ENCODE assay signal across 9 cellular contexts in the genomic region with DNA sequence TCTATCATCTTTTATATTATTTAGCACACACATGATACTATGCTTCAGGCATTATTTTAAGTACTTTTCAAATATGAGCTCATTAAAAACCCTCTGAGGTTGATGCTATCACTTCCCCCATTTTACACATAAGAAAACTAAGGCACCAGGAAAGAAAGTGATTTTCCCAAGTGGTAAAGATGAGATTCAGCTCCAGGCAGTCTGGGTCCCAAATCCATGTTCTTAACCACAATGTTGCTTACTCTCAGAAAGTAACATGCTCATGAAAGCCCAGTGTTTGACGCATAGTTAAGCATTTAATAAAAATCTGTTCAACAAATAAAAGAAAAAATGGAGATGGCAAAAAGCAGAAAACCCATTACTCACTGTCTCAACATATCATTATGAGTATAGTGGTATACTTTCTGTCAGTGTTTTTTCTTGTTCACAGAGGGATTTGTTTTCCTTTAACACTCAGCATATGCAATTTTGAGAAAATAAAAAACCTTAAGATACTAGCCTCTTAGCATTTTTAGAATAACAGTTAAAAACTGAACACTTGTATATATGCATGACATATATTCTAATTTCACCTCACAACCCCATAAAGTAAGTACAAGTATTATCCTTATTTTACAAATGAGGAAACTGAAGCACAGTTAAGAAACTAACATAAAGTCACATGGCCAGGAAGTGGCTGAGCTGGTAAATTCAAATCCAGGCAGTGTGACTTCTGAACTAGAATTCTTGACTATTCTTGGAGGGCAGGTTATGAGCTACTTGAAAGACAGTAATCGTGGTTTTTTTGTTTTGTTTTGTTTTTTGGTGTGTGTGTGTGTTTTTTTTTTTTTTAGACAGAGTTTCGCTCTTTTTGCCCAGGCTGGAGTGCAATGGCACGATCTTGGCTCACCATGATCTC. TPM values are rescaled to one million over a fixed set of nuclear protein-coding genes. Genes with fewer than 3 reads are reported as not detected.
DNase-seq lines count a peak whose midpoint lies in the region; ATAC-seq and TF ChIP-seq lines count a peak whose summit lies in the region.
"Had no signal": no experiment of that assay in that cellular context is flagged by ENCODE, and none has a peak within 500 bp of the region (broad histone marks: within the 10 kb centered on the region; RNA-seq: fewer than 3 reads in every experiment).

No MANE protein-coding gene starts in this region.

- H3K27me3 ChIP-seq in right atrium auricular region, result no peaks in the 10 kb centered on the region
- H3K27me3 ChIP-seq in thymus (ENCODE audit: control insufficient read depth, insufficient read depth), result no peaks in the 10 kb centered on the region
- no peaks in the 10 kb centered on the region for H3K27me3 ChIP-seq in testis

- intact Hi-C loops in Right ventricle myocardium superior (cut with DNase I), result loop anchor here (10.0 kb wide), 1 partner anchor 225 kb away; no protein-coding TSS in a partner anchor
- intact Hi-C loops in testis (cut with DNase I; ENCODE audit: low total_unique reads), result no loop called here

- peak overlapping the region; percentile 67 for H3K4me3 Mint-ChIP-seq in activated naive CD8-positive, alpha-beta T cell treated with anti-CD3 and anti-CD28 coated beads, Interleukin-2, amount 50 U/mL, for 24 hours
- H3K4me3 Mint-ChIP-seq in type B pancreatic cell, result no peak overlapping the region

- peak overlapping the region; percentile 87 for H3K27ac Mint-ChIP-seq in activated naive CD8-positive, alpha-beta T cell treated with anti-CD3 and anti-CD28 coated beads, Interleukin-2, amount 50 U/mL, for 24 hours
- no peak overlapping the region for H3K27ac Mint-ChIP-seq in type B pancreatic cell

- H3K9me3 Mint-ChIP-seq in activated naive CD8-positive, alpha-beta T cell treated with anti-CD3 and anti-CD28 coated beads, Interleukin-2, amount 50 U/mL, for 24 hours, result no peaks in the 10 kb centered on the region
- peaks cover 12% of the 10 kb centered on the region for H3K9me3 Mint-ChIP-seq in type B pancreatic cell

- DNase-seq in Right ventricle myocardium superior, result no peak
- DNase-seq in right atrium auricular region (ENCODE audit: low spot score), result no peak
- DNase-seq in activated naive CD8-positive, alpha-beta T cell treated with anti-CD3 and anti-CD28 coated beads, Interleukin-2, amount 50 U/mL, for 24 hours, result peak; percentile 13
- no peak for DNase-seq in testis
- no peak for DNase-seq in activated CD8-positive, alpha-beta memory T cell treated with anti-CD3 and anti-CD28 coated beads, Interleukin-2, amount 50 U/mL, for 4 hours
- DNase-seq in type B pancreatic cell (ENCODE audit: extremely low spot score, unreplicated experiment), result no peak
- DNase-seq: activated CD8-positive, alpha-beta memory T cell treated with anti-CD3 and anti-CD28 coated beads for 24 hours had no signal

- WGBS in thymus, result 62% methylated on average over 4 of the region's 4 CpGs
- 75 to 82% methylated on average over 4 of the region's 4 CpGs for WGBS in testis, 2 donors

- TF ChIP-seq POLR2A in testis (IDR thresholded peaks at IDR 0.05), result no peak

- H3K27me3 Mint-ChIP-seq in activated naive CD8-positive, alpha-beta T cell treated with anti-CD3 and anti-CD28 coated beads, Interleukin-2, amount 50 U/mL, for 24 hours, result no peaks in the 10 kb centered on the region
- no peaks in the 10 kb centered on the region for H3K27me3 Mint-ChIP-seq in type B pancreatic cell

- peaks cover 40% of the 10 kb centered on the region for H3K4me1 Mint-ChIP-seq in activated naive CD8-positive, alpha-beta T cell treated with anti-CD3 and anti-CD28 coated beads, Interleukin-2, amount 50 U/mL, for 24 hours
- H3K4me1 Mint-ChIP-seq in type B pancreatic cell (ENCODE audit: unreplicated experiment), result peaks cover 9% of the 10 kb centered on the region

- H3K27ac ChIP-seq in right atrium auricular region (no peak overlapping the region), thymus (ENCODE audit: low read depth) (peak overlapping the region; percentile 10), testis (no peak overlapping the region)

- peaks cover 0 to 46% of the 10 kb centered on the region in 2 donors for H3K4me1 ChIP-seq in right atrium auricular region
- H3K4me1 ChIP-seq in thymus (ENCODE audit: control insufficient read depth, insufficient read depth, low read length), result peaks cover 5% of the 10 kb centered on the region
- H3K4me1 ChIP-seq in testis, result no peaks in the 10 kb centered on the region

- H3K9me3 ChIP-seq in right atrium auricular region (peaks cover 0 to 4% of the 10 kb centered on the region in 2 donors), thymus (ENCODE audit: control insufficient read depth) (no peaks in the 10 kb centered on the region), testis (no peaks in the 10 kb centered on the region)

- H3K36me3 ChIP-seq in right atrium auricular region, result no peaks in the 10 kb centered on the region
- H3K36me3 ChIP-seq in thymus (ENCODE audit: control insufficient read depth, insufficient read depth), result no peaks in the 10 kb centered on the region
- no peaks in the 10 kb centered on the region for H3K36me3 ChIP-seq in testis (ENCODE audit: low read depth, missing control alignments)

- H3K4me3 ChIP-seq in right atrium auricular region (no peak overlapping the region), thymus (ENCODE audit: low read length) (no peak overlapping the region), testis (no peak overlapping the region)

- H3K36me3 Mint-ChIP-seq in activated naive CD8-positive, alpha-beta T cell treated with anti-CD3 and anti-CD28 coated beads, Interleukin-2, amount 50 U/mL, for 24 hours (ENCODE audit: low read depth), result peaks cover 4% of the 10 kb centered on the region
- H3K36me3 Mint-ChIP-seq in type B pancreatic cell, result peaks cover 5% of the 10 kb centered on the region

- TF ChIP-seq CTCF in right atrium auricular region (IDR thresholded peaks at IDR 0.05) (no peak), testis (IDR thresholded peaks at IDR 0.05) (no peak), type B pancreatic cell (conservative IDR thresholded peaks at IDR 0.05) (no peak)

- ATAC-seq in Right ventricle myocardium superior (ENCODE audit: poor library complexity) (peak; percentile 42), HG03521 (IDR thresholded peaks at IDR 0.05; ENCODE audit: unreplicated experiment) (peak; percentile 64)
- ATAC-seq in activated naive CD8-positive, alpha-beta T cell treated with anti-CD3 and anti-CD28 coated beads, Interleukin-2, amount 50 U/mL, for 24 hours, result peak; percentile 65

RNA-seq across cellular contexts. Expression of gene PEAK1, which starts 10.4 kb away (rescaled TPM):
- total RNA-seq in Right ventricle myocardium superior (59.9 TPM), right atrium auricular region (10 to 100 TPM; 44.2 to 59.8 TPM), testis (100 to 1,000 TPM; 107 to 130 TPM), type B pancreatic cell (ENCODE audit: low replicate concordance) (24.1 and 35.0 TPM in 2 replicates)
- polyA plus RNA-seq in thymus (4.7 TPM), testis (ENCODE audit: insufficient read depth, low read depth, low replicate concordance) (33.2 TPM)

RNA-seq across cellular contexts. Expression of gene HMG20A, which starts 11.2 kb away (rescaled TPM):
- 28.8 TPM for total RNA-seq in Right ventricle myocardium superior
- 10 to 100 TPM; 30.9 to 34.7 TPM for total RNA-seq in right atrium auricular region
- polyA plus RNA-seq in thymus, result 25.8 TPM
- total RNA-seq in testis, result 10 to 100 TPM; 76.9 to 87.7 TPM
- 44.2 TPM for polyA plus RNA-seq in testis (ENCODE audit: insufficient read depth, low read depth, low replicate concordance)
- 38.9 and 48.7 TPM in 2 replicates for total RNA-seq in type B pancreatic cell (ENCODE audit: low replicate concordance)
